1 cellular context compared by ENCODE assay signal in the genomic region with DNA sequence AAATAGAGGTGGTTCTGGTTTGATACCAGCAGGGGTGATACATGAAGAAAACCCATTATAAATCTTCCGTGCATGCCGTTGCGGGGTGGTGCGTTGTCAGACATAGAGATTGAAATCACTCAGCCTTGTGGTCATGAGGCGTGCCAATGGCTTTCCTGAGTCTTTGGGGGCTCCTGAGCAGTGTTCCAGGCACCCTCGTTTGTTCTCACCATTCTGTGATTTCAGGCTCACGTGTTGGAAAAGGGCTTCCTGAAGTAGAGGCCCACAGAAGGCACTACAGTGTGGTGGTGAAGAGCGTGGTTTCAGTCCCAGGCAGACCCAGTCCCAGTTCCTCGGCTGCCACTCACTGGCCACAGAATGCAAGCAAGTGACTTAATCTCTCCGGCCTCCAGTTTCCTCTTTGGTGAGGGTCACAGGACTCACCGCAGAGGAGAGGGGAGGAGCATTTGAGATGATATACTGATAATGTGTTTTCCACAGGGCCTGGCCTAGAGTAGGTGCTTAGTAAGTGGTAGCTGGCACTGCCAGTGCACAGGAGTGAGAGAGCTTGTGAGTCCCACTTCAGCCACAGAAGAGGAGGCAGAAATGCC.
TF ChIP-seq lines count a peak whose summit lies in the region.

No MANE protein-coding gene starts in this region.

TF ChIP-seq in K562, 482 proteins besides CTCF, POLR2A, EP300 and RAD21 (continued from another document and continues in another):
- TF ChIP-seq TAF15 (IDR thresholded peaks at IDR 0.05; ENCODE audit: low read depth, low read length) (no peak), HDAC2 (IDR thresholded peaks at IDR 0.05) (peak; percentile 53), SMARCA4 (IDR thresholded peaks at IDR 0.05) (peak; percentile 19; the same call in 1 of the 2 replicates), ELF1 (tag; IDR thresholded peaks at IDR 0.05) (peak; percentile 49; the same call in 1 of the 2 replicates), SPI1 (IDR thresholded peaks at IDR 0.05; ENCODE audit: borderline replicate concordance, low read depth, low read length) (0 out of 2 replicates have a peak, but pooled peaks have one; percentile 5), ZFX (CRISPR knock-in tag; IDR thresholded peaks at IDR 0.05) (peak; percentile 64), NR2C2 (CRISPR knock-in tag; IDR thresholded peaks at IDR 0.05) (no peak), NR2C2 (tag; IDR thresholded peaks at IDR 0.05) (peak; percentile 44; the same call in 1 of the 2 replicates), ZNF766 (CRISPR knock-in tag; conservative IDR thresholded peaks at IDR 0.05) (peak; percentile 53; the same call in 1 of the 2 replicates), SMC3 (conservative IDR thresholded peaks at IDR 0.05; ENCODE audit: insufficient read depth, low read depth, low read length) (peak; percentile 65), L3MBTL2 (IDR thresholded peaks at IDR 0.05) (peak; percentile 96), ETV1 (tag; conservative IDR thresholded peaks at IDR 0.05; ENCODE audit: low read depth) (0 out of 2 replicates have a peak, but pooled peaks have one; percentile 18), PYGO2 (tag; IDR thresholded peaks at IDR 0.05) (no peak), ZNF146 (CRISPR knock-in tag; IDR thresholded peaks at IDR 0.05; ENCODE audit: unreplicated experiment) (no peak), FOXP1 (CRISPR knock-in tag; IDR thresholded peaks at IDR 0.05) (no peak), GABPB2 (CRISPR knock-in tag; conservative IDR thresholded peaks at IDR 0.05) (no peak), CXXC5 (CRISPR knock-in tag; IDR thresholded peaks at IDR 0.05) (peak; percentile 39; the same call in 1 of the 2 replicates), ZNF589 (CRISPR knock-in tag; IDR thresholded peaks at IDR 0.05; ENCODE audit: low read depth) (peak; percentile 63; the same call in 1 of the 2 replicates), ZNF24 (IDR thresholded peaks at IDR 0.05) (peak; percentile 66; the same call in 1 of the 2 replicates), SOX6 (IDR thresholded peaks at IDR 0.05) (peak; percentile 56; the same call in 1 of the 2 replicates), ILF3 (IDR thresholded peaks at IDR 0.05; ENCODE audit: borderline replicate concordance) (no peak), GTF2F1 (IDR thresholded peaks at IDR 0.05; ENCODE audit: low read depth, low read length) (0 out of 2 replicates have a peak, but pooled peaks have one; percentile 22)
- TF ChIP-seq, protein P1, sequence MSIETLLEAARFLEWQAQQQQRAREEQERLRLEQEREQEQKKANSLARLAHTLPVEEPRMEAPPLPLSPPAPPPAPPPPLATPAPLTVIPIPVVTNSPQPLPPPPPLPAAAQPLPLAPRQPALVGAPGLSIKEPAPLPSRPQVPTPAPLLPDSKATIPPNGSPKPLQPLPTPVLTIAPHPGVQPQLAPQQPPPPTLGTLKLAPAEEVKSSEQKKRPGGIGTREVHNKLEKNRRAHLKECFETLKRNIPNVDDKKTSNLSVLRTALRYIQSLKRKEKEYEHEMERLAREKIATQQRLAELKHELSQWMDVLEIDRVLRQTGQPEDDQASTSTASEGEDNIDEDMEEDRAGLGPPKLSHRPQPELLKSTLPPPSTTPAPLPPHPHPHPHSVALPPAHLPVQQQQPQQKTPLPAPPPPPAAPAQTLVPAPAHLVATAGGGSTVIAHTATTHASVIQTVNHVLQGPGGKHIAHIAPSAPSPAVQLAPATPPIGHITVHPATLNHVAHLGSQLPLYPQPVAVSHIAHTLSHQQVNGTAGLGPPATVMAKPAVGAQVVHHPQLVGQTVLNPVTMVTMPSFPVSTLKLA (conservative IDR thresholded peaks at IDR 0.05) = peak in 1 of 2 experiments; percentile 64; a peak in 2 of 4 replicates
- TF ChIP-seq, protein P2, sequence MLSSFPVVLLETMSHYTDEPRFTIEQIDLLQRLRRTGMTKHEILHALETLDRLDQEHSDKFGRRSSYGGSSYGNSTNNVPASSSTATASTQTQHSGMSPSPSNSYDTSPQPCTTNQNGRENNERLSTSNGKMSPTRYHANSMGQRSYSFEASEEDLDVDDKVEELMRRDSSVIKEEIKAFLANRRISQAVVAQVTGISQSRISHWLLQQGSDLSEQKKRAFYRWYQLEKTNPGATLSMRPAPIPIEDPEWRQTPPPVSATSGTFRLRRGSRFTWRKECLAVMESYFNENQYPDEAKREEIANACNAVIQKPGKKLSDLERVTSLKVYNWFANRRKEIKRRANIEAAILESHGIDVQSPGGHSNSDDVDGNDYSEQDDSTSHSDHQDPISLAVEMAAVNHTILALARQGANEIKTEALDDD (IDR thresholded peaks at IDR 0.05) = peak; percentile 76
- TF ChIP-seq, protein P3, sequence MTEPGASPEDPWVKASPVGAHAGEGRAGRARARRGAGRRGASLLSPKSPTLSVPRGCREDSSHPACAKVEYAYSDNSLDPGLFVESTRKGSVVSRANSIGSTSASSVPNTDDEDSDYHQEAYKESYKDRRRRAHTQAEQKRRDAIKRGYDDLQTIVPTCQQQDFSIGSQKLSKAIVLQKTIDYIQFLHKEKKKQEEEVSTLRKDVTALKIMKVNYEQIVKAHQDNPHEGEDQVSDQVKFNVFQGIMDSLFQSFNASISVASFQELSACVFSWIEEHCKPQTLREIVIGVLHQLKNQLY (CRISPR knock-in tag; conservative IDR thresholded peaks at IDR 0.05) = no peak
- TF ChIP-seq, protein P4, sequence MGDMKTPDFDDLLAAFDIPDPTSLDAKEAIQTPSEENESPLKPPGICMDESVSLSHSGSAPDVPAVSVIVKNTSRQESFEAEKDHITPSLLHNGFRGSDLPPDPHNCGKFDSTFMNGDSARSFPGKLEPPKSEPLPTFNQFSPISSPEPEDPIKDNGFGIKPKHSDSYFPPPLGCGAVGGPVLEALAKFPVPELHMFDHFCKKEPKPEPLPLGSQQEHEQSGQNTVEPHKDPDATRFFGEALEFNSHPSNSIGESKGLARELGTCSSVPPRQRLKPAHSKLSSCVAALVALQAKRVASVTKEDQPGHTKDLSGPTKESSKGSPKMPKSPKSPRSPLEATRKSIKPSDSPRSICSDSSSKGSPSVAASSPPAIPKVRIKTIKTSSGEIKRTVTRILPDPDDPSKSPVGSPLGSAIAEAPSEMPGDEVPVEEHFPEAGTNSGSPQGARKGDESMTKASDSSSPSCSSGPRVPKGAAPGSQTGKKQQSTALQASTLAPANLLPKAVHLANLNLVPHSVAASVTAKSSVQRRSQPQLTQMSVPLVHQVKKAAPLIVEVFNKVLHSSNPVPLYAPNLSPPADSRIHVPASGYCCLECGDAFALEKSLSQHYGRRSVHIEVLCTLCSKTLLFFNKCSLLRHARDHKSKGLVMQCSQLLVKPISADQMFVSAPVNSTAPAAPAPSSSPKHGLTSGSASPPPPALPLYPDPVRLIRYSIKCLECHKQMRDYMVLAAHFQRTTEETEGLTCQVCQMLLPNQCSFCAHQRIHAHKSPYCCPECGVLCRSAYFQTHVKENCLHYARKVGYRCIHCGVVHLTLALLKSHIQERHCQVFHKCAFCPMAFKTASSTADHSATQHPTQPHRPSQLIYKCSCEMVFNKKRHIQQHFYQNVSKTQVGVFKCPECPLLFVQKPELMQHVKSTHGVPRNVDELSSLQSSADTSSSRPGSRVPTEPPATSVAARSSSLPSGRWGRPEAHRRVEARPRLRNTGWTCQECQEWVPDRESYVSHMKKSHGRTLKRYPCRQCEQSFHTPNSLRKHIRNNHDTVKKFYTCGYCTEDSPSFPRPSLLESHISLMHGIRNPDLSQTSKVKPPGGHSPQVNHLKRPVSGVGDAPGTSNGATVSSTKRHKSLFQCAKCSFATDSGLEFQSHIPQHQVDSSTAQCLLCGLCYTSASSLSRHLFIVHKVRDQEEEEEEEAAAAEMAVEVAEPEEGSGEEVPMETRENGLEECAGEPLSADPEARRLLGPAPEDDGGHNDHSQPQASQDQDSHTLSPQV (IDR thresholded peaks at IDR 0.05) = no peak; the same call in 1 of the 2 replicates
- TF ChIP-seq, protein P5, sequence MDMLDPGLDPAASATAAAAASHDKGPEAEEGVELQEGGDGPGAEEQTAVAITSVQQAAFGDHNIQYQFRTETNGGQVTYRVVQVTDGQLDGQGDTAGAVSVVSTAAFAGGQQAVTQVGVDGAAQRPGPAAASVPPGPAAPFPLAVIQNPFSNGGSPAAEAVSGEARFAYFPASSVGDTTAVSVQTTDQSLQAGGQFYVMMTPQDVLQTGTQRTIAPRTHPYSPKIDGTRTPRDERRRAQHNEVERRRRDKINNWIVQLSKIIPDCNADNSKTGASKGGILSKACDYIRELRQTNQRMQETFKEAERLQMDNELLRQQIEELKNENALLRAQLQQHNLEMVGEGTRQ (CRISPR knock-in tag; IDR thresholded peaks at IDR 0.05) = 0 out of 2 replicates have a peak, but pooled peaks have one; percentile 29
- TF ChIP-seq, protein P6, sequence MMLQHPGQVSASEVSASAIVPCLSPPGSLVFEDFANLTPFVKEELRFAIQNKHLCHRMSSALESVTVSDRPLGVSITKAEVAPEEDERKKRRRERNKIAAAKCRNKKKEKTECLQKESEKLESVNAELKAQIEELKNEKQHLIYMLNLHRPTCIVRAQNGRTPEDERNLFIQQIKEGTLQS (IDR thresholded peaks at IDR 0.05) = 0 out of 2 replicates have a peak, but pooled peaks have one; percentile 13
- TF ChIP-seq, protein P6 (CRISPR knock-in tag; conservative IDR thresholded peaks at IDR 0.05) = no peak
- TF ChIP-seq, protein P7, sequence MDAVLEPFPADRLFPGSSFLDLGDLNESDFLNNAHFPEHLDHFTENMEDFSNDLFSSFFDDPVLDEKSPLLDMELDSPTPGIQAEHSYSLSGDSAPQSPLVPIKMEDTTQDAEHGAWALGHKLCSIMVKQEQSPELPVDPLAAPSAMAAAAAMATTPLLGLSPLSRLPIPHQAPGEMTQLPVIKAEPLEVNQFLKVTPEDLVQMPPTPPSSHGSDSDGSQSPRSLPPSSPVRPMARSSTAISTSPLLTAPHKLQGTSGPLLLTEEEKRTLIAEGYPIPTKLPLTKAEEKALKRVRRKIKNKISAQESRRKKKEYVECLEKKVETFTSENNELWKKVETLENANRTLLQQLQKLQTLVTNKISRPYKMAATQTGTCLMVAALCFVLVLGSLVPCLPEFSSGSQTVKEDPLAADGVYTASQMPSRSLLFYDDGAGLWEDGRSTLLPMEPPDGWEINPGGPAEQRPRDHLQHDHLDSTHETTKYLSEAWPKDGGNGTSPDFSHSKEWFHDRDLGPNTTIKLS (IDR thresholded peaks at IDR 0.05; ENCODE audit: borderline replicate concordance, low read depth) = no peak
- TF ChIP-seq, protein P8, sequence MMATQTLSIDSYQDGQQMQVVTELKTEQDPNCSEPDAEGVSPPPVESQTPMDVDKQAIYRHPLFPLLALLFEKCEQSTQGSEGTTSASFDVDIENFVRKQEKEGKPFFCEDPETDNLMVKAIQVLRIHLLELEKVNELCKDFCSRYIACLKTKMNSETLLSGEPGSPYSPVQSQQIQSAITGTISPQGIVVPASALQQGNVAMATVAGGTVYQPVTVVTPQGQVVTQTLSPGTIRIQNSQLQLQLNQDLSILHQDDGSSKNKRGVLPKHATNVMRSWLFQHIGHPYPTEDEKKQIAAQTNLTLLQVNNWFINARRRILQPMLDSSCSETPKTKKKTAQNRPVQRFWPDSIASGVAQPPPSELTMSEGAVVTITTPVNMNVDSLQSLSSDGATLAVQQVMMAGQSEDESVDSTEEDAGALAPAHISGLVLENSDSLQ (IDR thresholded peaks at IDR 0.05) = peak; percentile 82
- TF ChIP-seq, protein P9, sequence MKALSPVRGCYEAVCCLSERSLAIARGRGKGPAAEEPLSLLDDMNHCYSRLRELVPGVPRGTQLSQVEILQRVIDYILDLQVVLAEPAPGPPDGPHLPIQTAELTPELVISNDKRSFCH (CRISPR knock-in tag; IDR thresholded peaks at IDR 0.05) = no peak
- TF ChIP-seq, protein P9 (tag; IDR thresholded peaks at IDR 0.05) = 0 out of 2 replicates have a peak, but pooled peaks have one; percentile 17
